ENCODE assay signal across 17 cellular contexts in the genomic region with DNA sequence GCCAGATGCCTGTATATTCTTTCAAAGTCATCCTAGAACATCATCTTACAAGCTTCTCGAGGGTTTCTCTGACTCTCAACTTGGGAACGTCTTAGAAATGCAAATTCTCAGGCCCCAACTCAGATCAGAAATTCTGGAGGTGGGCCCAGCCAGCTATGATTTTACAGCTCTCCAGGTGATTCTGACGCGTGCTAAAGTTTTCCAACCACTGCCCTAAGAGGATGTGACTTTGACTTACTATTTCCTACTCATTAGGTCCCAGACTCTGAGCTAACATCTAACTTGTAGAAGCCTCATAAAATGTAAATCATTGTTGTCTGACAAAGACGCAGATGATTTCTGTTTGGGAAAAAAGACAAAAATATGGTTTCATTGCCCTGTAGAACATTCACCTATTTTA.
DNase-seq lines count a peak whose midpoint lies in the region; ATAC-seq and TF ChIP-seq lines count a peak whose summit lies in the region.
"Had no signal": no experiment of that assay in that cellular context is flagged by ENCODE, and none has a peak within 500 bp of the region (broad histone marks: within the 10 kb centered on the region; RNA-seq: fewer than 3 reads in every experiment).

No MANE protein-coding gene starts in this region.

- H3K4me3 ChIP-seq in coronary artery (no peak overlapping the region), tibial artery (no peak overlapping the region)
- H3K4me3 ChIP-seq: GM23338, K562 had no signal

- no peak for DNase-seq in activated naive CD8-positive, alpha-beta T cell treated with anti-CD3 and anti-CD28 coated beads, Interleukin-2, amount 50 U/mL, for 24 hours
- DNase-seq in activated naive CD8-positive, alpha-beta T cell treated with anti-CD3 and anti-CD28 coated beads for 36 hours: no peak
- DNase-seq in coronary artery (ENCODE audit: low spot score) (peak; percentile 11), memory B cell (ENCODE audit: low spot score in 2 of 2) (no peak), tibial artery (no peak), SW480 (ENCODE audit: low spot score) (no peak)
- DNase-seq: ACHN; C1 segment of cervical spinal cord; CD8-positive, alpha-beta memory T cell; NCI-H1092 treated with DMSO at 0.1 percent for 48 hours; NCI-H2081 treated with DMSO at 0.1 percent for 48 hours; NCI-H510A treated with DMSO at 0.1 percent for 48 hours; NCI-H774; Right ventricle myocardium superior had no signal

- H3K27me3 ChIP-seq in tibial artery: no peaks in the 10 kb centered on the region

- peaks cover 0 to 29% (median 5%) of the 10 kb centered on the region in 4 donors for H3K4me1 ChIP-seq in tibial artery

- intact Hi-C loops in tibial artery (cut with DNase I; ENCODE audit: low total_unique reads): no loop called here

- peak overlapping the region in 1 of 2 donors; percentile 30 for H3K27ac ChIP-seq in coronary artery
- H3K27ac ChIP-seq in tibial artery: peak overlapping the region; percentile 89

- peak; percentile 63 for ATAC-seq in activated naive CD8-positive, alpha-beta T cell treated with anti-CD3 and anti-CD28 coated beads, Interleukin-2, amount 50 U/mL, for 24 hours
- no peak for ATAC-seq in memory B cell (ENCODE audit: low read depth)
- no peak for ATAC-seq in HG02840 (IDR thresholded peaks at IDR 0.05; ENCODE audit: low FRiP score, unreplicated experiment)
- ATAC-seq: K562 had no signal

- no peaks in the 10 kb centered on the region for H3K36me3 Mint-ChIP-seq in activated naive CD8-positive, alpha-beta T cell treated with anti-CD3 and anti-CD28 coated beads, Interleukin-2, amount 50 U/mL, for 24 hours (ENCODE audit: low read depth)
- no peaks in the 10 kb centered on the region for H3K36me3 Mint-ChIP-seq in activated naive CD8-positive, alpha-beta T cell treated with anti-CD3 and anti-CD28 coated beads for 36 hours
- peaks cover 10% of the 10 kb centered on the region for H3K36me3 Mint-ChIP-seq in memory B cell
- H3K36me3 Mint-ChIP-seq: CD8-positive, alpha-beta memory T cell had no signal

- H3K9me3 ChIP-seq in tibial artery: no peaks in the 10 kb centered on the region

- TF ChIP-seq CTCF in coronary artery (IDR thresholded peaks at IDR 0.05) (no peak), tibial artery (IDR thresholded peaks at IDR 0.05) (no peak)

- H3K4me1 Mint-ChIP-seq in activated naive CD8-positive, alpha-beta T cell treated with anti-CD3 and anti-CD28 coated beads, Interleukin-2, amount 50 U/mL, for 24 hours: peaks cover 14% of the 10 kb centered on the region
- H3K4me1 Mint-ChIP-seq in activated naive CD8-positive, alpha-beta T cell treated with anti-CD3 and anti-CD28 coated beads for 36 hours: peaks cover 6% of the 10 kb centered on the region
- H3K4me1 Mint-ChIP-seq in memory B cell: peaks cover 38% of the 10 kb centered on the region
- H3K4me1 Mint-ChIP-seq: CD8-positive, alpha-beta memory T cell had no signal

- H3K27me3 Mint-ChIP-seq in activated naive CD8-positive, alpha-beta T cell treated with anti-CD3 and anti-CD28 coated beads, Interleukin-2, amount 50 U/mL, for 24 hours: no peaks in the 10 kb centered on the region
- H3K27me3 Mint-ChIP-seq in activated naive CD8-positive, alpha-beta T cell treated with anti-CD3 and anti-CD28 coated beads for 36 hours: no peaks in the 10 kb centered on the region
- no peaks in the 10 kb centered on the region for H3K27me3 Mint-ChIP-seq in memory B cell

- no peaks in the 10 kb centered on the region for H3K9me3 Mint-ChIP-seq in activated naive CD8-positive, alpha-beta T cell treated with anti-CD3 and anti-CD28 coated beads, Interleukin-2, amount 50 U/mL, for 24 hours
- H3K9me3 Mint-ChIP-seq in activated naive CD8-positive, alpha-beta T cell treated with anti-CD3 and anti-CD28 coated beads for 36 hours: no peaks in the 10 kb centered on the region
- H3K9me3 Mint-ChIP-seq in memory B cell: no peaks in the 10 kb centered on the region
- H3K9me3 Mint-ChIP-seq: CD8-positive, alpha-beta memory T cell; GM23338 had no signal

- no peak overlapping the region for H3K4me3 Mint-ChIP-seq in activated naive CD8-positive, alpha-beta T cell treated with anti-CD3 and anti-CD28 coated beads, Interleukin-2, amount 50 U/mL, for 24 hours
- H3K4me3 Mint-ChIP-seq in activated naive CD8-positive, alpha-beta T cell treated with anti-CD3 and anti-CD28 coated beads for 36 hours: no peak overlapping the region
- H3K4me3 Mint-ChIP-seq in memory B cell: no peak overlapping the region
- H3K4me3 Mint-ChIP-seq: CD8-positive, alpha-beta memory T cell; GM23338 had no signal

- peaks cover 52 to 65% (median 58%) of the 10 kb centered on the region in 3 donors for H3K36me3 ChIP-seq in tibial artery

- peak overlapping the region; percentile 4 for H3K27ac Mint-ChIP-seq in activated naive CD8-positive, alpha-beta T cell treated with anti-CD3 and anti-CD28 coated beads, Interleukin-2, amount 50 U/mL, for 24 hours
- H3K27ac Mint-ChIP-seq in activated naive CD8-positive, alpha-beta T cell treated with anti-CD3 and anti-CD28 coated beads for 36 hours: no peak overlapping the region
- peak overlapping the region; percentile 75 for H3K27ac Mint-ChIP-seq in memory B cell
- H3K27ac Mint-ChIP-seq: CD8-positive, alpha-beta memory T cell; GM23338 had no signal
